Comparison of ENCODE assay signal across 8 cellular contexts in genomic region chr1:45687014-45687752, GRCh38. TPM values are rescaled to one million over a fixed set of nuclear protein-coding genes. Genes with fewer than 3 reads are reported as not detected.
A peak's percentile ranks its signal among the peaks of the same experiment; 100 is the strongest.
DNase-seq lines count a peak whose midpoint lies in the region; ATAC-seq, FAIRE-seq and TF ChIP-seq lines count a peak whose summit lies in the region.

No MANE protein-coding gene starts in this region.

- no peaks in the 10 kb centered on the region for H3F3A ChIP-seq in OCI-LY1 (ENCODE audit: insufficient read depth, low read length)

- no peaks in the 10 kb centered on the region for H3K27me3 ChIP-seq in OCI-LY1 (ENCODE audit: insufficient read depth, low read length)
- H3K27me3 ChIP-seq in endothelial cell of umbilical vein (ENCODE audit: control insufficient read depth in 2 of 2, insufficient read depth in 2 of 2, low read length in 2 of 2), result no peaks in the 10 kb centered on the region

- H3K4me3 ChIP-seq in OCI-LY1 (ENCODE audit: low read depth, low read length, poor library complexity, severe bottlenecking), result peak overlapping the region; percentile 92
- peak overlapping the region; percentile 16 to 99 (median 77) for H3K4me3 ChIP-seq in endothelial cell of umbilical vein (replicated peaks in 1 of 3; ENCODE audit: insufficient read depth in 1 of 3, low read depth in 1 of 3, low read length in 3 of 3)

- BruUV-seq in endothelial cell of umbilical vein (replicated peaks; lab: Mats Ljungman, UMichigan), result TSS peak; percentile 79

- peak; percentile 79 for TF ChIP-seq POLR2A in endothelial cell of umbilical vein (IDR thresholded peaks at IDR 0.05; ENCODE audit: low read depth, low read length)

- H4K20me1 ChIP-seq in OCI-LY1 (ENCODE audit: insufficient read depth, low read length), result no peaks in the 10 kb centered on the region
- no peaks in the 10 kb centered on the region for H4K20me1 ChIP-seq in endothelial cell of umbilical vein (replicated peaks; ENCODE audit: control insufficient read depth, extremely low read depth, insufficient read depth, low read length)

- ATAC-seq in GM21526 (IDR thresholded peaks at IDR 0.05; ENCODE audit: low FRiP score, unreplicated experiment), result peak; percentile 74

- DNase-seq in DMS 273 (lab: John Stamatoyannopoulos, UW; ENCODE audit: unreplicated experiment) (peak; percentile 99), HuH-7 (ENCODE audit: low spot score) (peak; percentile 93), activated T-cell treated with anti-CD3 and anti-CD28 coated beads for 1 hour (ENCODE audit: low read depth) (peak; percentile 92), endothelial cell of umbilical vein (ENCODE audit: low read depth, low spot score) (peak; percentile 99), mesothelial cell of epicardium (ENCODE audit: low spot score in 2 of 2, unreplicated experiment in 2 of 2) (peak; percentile 92 to 93)
- DNase-seq in stimulated activated CD8-positive, alpha-beta memory T cell treated with anti-CD3 and anti-CD28 coated beads, Interleukin-15, amount 100 ng/mL, for 48 hours (ENCODE audit: low read depth in 2 of 2), result peak; percentile 96 to 98

- H3K9me2 ChIP-seq in OCI-LY1 (ENCODE audit: low read depth, low read length), result no peaks in the 10 kb centered on the region

- POLR2A ChIA-PET in endothelial cell of umbilical vein (lab: Charles Lee), result interaction anchor here (1.0 to 2.6 kb wide), 3 partner anchors 104 to 166 kb away, joined by 3 to 9 read pairs (median 6); partner anchors contain the start of genes NASP and PRDX1

- CTCF ChIA-PET in endothelial cell of umbilical vein (lab: Charles Lee), result interaction anchor here (1.0 to 1.2 kb wide), 3 partner anchors 80 to 116 kb away, joined by 3 to 4 read pairs (median 3); partner anchors contain the start of gene MAST2

- peak overlapping the region; percentile 95 for H3K9ac ChIP-seq in OCI-LY1 (ENCODE audit: low read length)
- H3K9ac ChIP-seq in endothelial cell of umbilical vein (replicated peaks; ENCODE audit: extremely low read depth, insufficient read depth, low read length), result peak overlapping the region; percentile 94

- peak overlapping the region; percentile 100 for H3K27ac Mint-ChIP-seq in mesothelial cell of epicardium

- peaks cover 19% of the 10 kb centered on the region; the same call in 1 of the 2 replicates for H3K36me3 ChIP-seq in OCI-LY1 (ENCODE audit: insufficient read depth, low read length)
- H3K36me3 ChIP-seq in endothelial cell of umbilical vein (ENCODE audit: control insufficient read depth in 2 of 2, extremely low read depth in 1 of 2, insufficient read depth in 2 of 2, low read length in 2 of 2), result no peaks in the 10 kb centered on the region

- peaks cover 4% of the 10 kb centered on the region for H3K36me3 Mint-ChIP-seq in mesothelial cell of epicardium

- H3K4me2 ChIP-seq in OCI-LY1 (ENCODE audit: low read length), result peak overlapping the region; percentile 90
- H3K4me2 ChIP-seq in endothelial cell of umbilical vein (ENCODE audit: insufficient read depth, low read length), result peak overlapping the region; percentile 93

- H3K4me1 Mint-ChIP-seq in mesothelial cell of epicardium, result peaks cover 30% of the 10 kb centered on the region

- H2AFZ ChIP-seq in OCI-LY1 (ENCODE audit: low read length), result no peak overlapping the region
- H2AFZ ChIP-seq in endothelial cell of umbilical vein (ENCODE audit: low read depth, low read length), result peak overlapping the region; percentile 70

- no peaks in the 10 kb centered on the region for H3K9me3 Mint-ChIP-seq in mesothelial cell of epicardium

- peaks cover 43% of the 10 kb centered on the region for H3K4me1 ChIP-seq in OCI-LY1 (ENCODE audit: insufficient read depth, low read length, severe bottlenecking)
- H3K4me1 ChIP-seq in endothelial cell of umbilical vein (ENCODE audit: control insufficient read depth, extremely low read depth, insufficient read depth, low read length), result peaks cover 22% of the 10 kb centered on the region

- H3K27ac ChIP-seq in OCI-LY1 (ENCODE audit: low read depth, low read length, poor library complexity, severe bottlenecking) (peak overlapping the region; percentile 96), endothelial cell of umbilical vein (ENCODE audit: insufficient read depth, low read depth, low read length) (peak overlapping the region; percentile 80)

- H3K27me3 Mint-ChIP-seq in mesothelial cell of epicardium (ENCODE audit: low read depth), result no peaks in the 10 kb centered on the region

- no peaks in the 10 kb centered on the region for H3K9me3 ChIP-seq in OCI-LY1 (ENCODE audit: low read length)
- no peaks in the 10 kb centered on the region for H3K9me3 ChIP-seq in endothelial cell of umbilical vein (replicated peaks; ENCODE audit: control insufficient read depth, insufficient read depth, low read length)

- dilution Hi-C loops in endothelial cell of umbilical vein (cut with MboI; ENCODE audit: extremely low pct_ligation_motif_present, low sequenced_read_pairs), result no loop called here

- TF ChIP-seq CTCF in OCI-LY1 (IDR thresholded peaks at IDR 0.05; ENCODE audit: low read length) (no peak), endothelial cell of umbilical vein (IDR thresholded peaks at IDR 0.05; ENCODE audit: extremely low read depth in 1 of 2, insufficient read depth in 1 of 2, low read depth in 1 of 2, low read length in 2 of 2) (no peak), mesothelial cell of epicardium (IDR thresholded peaks at IDR 0.05; ENCODE audit: unreplicated experiment) (no peak)

- FAIRE-seq in endothelial cell of umbilical vein (lab: Jason Lieb, UNC), result no peak

- peaks cover 64% of the 10 kb centered on the region for H3K79me2 ChIP-seq in OCI-LY1 (ENCODE audit: insufficient read depth, low read length)
- peaks cover 72% of the 10 kb centered on the region for H3K79me2 ChIP-seq in endothelial cell of umbilical vein (ENCODE audit: control insufficient read depth, insufficient read depth, low read length)

- intact Hi-C loops in endothelial cell of umbilical vein (cut with micrococcal nuclease), result loop anchor here (5.0 to 10.0 kb wide), 6 partner anchors 70 to 882 kb away; partner anchors contain the start of genes BTBD19, DYNLT4, MUTYH and PIK3R3

- H3K4me3 Mint-ChIP-seq in mesothelial cell of epicardium, result peak overlapping the region; percentile 98

- no peaks in the 10 kb centered on the region for H3K9me1 ChIP-seq in endothelial cell of umbilical vein (replicated peaks; ENCODE audit: control insufficient read depth, extremely low read depth, insufficient read depth, low read length)

TF ChIP-seq in endothelial cell of umbilical vein, 7 proteins besides CTCF, POLR2A, EP300 and RAD21:
- peak; percentile 63 for TF ChIP-seq POLR2AphosphoS5 (IDR thresholded peaks at IDR 0.05; ENCODE audit: insufficient read depth, low read depth, low read length)
- no peak for TF ChIP-seq JUN (IDR thresholded peaks at IDR 0.05; ENCODE audit: borderline replicate concordance, insufficient read depth, insufficient read length, low read depth)

RNA-seq across cellular contexts. Expression of gene TMEM69, which starts 0.8 kb away (rescaled TPM):
- 23.8 and 25.6 TPM in 2 replicates for total RNA-seq in endothelial cell of umbilical vein
- 46.1 and 56.2 TPM in 2 replicates for polyA plus RNA-seq in endothelial cell of umbilical vein
- polyA plus RNA-seq in endothelial cell of umbilical vein (2011; cell fraction: cytosol; rRNA removed), result 45.2 and 48.9 TPM in 2 replicates
- 20.4 and 22.2 TPM in 2 replicates for polyA plus RNA-seq in endothelial cell of umbilical vein (2011; cell fraction: nucleus; rRNA removed)
- polyA plus RNA-seq in endothelial cell of umbilical vein (2012), result 24.0 and 32.1 TPM in 2 replicates
- 47.9 and 56.3 TPM in 2 replicates for polyA minus RNA-seq in endothelial cell of umbilical vein
- 22.6 TPM for polyA minus RNA-seq in endothelial cell of umbilical vein (2011; cell fraction: cytosol; rRNA and poly(A)+ RNA removed)
- polyA minus RNA-seq in endothelial cell of umbilical vein (2011; cell fraction: nucleus; rRNA and poly(A)+ RNA removed), result 16.7 and 24.2 TPM in 2 replicates
- total RNA-seq in mesothelial cell of epicardium, result 28.7 to 31.1 TPM (median 30.8 TPM) in 3 replicates

RNA-seq across cellular contexts. Expression of gene GPBP1L1, which starts 0.8 kb away (rescaled TPM):
- total RNA-seq in endothelial cell of umbilical vein, result 88.8 and 89.7 TPM in 2 replicates
- 32.4 and 35.0 TPM in 2 replicates for polyA plus RNA-seq in endothelial cell of umbilical vein
- 38.9 and 39.0 TPM in 2 replicates for polyA plus RNA-seq in endothelial cell of umbilical vein (2011; cell fraction: cytosol; rRNA removed)
- polyA plus RNA-seq in endothelial cell of umbilical vein (2011; cell fraction: nucleus; rRNA removed), result 82.9 and 103 TPM in 2 replicates
- 38.0 and 52.9 TPM in 2 replicates for polyA plus RNA-seq in endothelial cell of umbilical vein (2012)
- 82.7 and 88.2 TPM in 2 replicates for polyA minus RNA-seq in endothelial cell of umbilical vein
- polyA minus RNA-seq in endothelial cell of umbilical vein (2011; cell fraction: cytosol; rRNA and poly(A)+ RNA removed), result 50.0 TPM
- polyA minus RNA-seq in endothelial cell of umbilical vein (2011; cell fraction: nucleus; rRNA and poly(A)+ RNA removed), result 106 and 177 TPM in 2 replicates
- total RNA-seq in mesothelial cell of epicardium, result 104 to 122 TPM (median 114 TPM) in 3 replicates

Comparison
In these comparisons a context has a peak if more than half of its experiments do, and no peak if none do; other contexts are left out.
1. Peak in every context shown above with its lines: DNase-seq, ATAC-seq, H3K4me3 ChIP-seq and H3K27ac ChIP-seq.